1 cellular context compared by ENCODE assay signal in genomic region chr17:76444518-76445311, GRCh38.
TF ChIP-seq lines count a peak whose summit lies in the region.

No MANE protein-coding gene starts in this region.

TF ChIP-seq in HEK293, 187 proteins besides CTCF, POLR2A, EP300 and RAD21 (continued from another document):
- no peak for TF ChIP-seq KLF16 (tag by site-specific recombination; IDR thresholded peaks at IDR 0.05)
- no peak for TF ChIP-seq ZNF692 (tag by site-specific recombination; IDR thresholded peaks at IDR 0.05)
- TF ChIP-seq ZNF184 (tag by site-specific recombination; IDR thresholded peaks at IDR 0.05) = no peak
- no peak for TF ChIP-seq ZNF560 (tag by site-specific recombination; IDR thresholded peaks at IDR 0.05; ENCODE audit: borderline replicate concordance)
- no peak for TF ChIP-seq MEIS1 (CRISPR knock-in tag; IDR thresholded peaks at IDR 0.05; ENCODE audit: borderline replicate concordance)
- TF ChIP-seq HOXD13 (CRISPR knock-in tag; IDR thresholded peaks at IDR 0.05; ENCODE audit: borderline replicate concordance) = no peak
- no peak for TF ChIP-seq ZNF621 (tag by site-specific recombination; IDR thresholded peaks at IDR 0.05)
- TF ChIP-seq TCF7L2 (IDR thresholded peaks at IDR 0.05; ENCODE audit: borderline replicate concordance, low read depth, low read length) = no peak
- TF ChIP-seq ZNF623 (tag by site-specific recombination; IDR thresholded peaks at IDR 0.05) = no peak
- TF ChIP-seq ZSCAN18 (tag by site-specific recombination; IDR thresholded peaks at IDR 0.05) = no peak
- no peak for TF ChIP-seq ZBTB49 (tag by site-specific recombination; IDR thresholded peaks at IDR 0.05; ENCODE audit: low read depth)
- no peak for TF ChIP-seq ZSCAN5A (tag by site-specific recombination; IDR thresholded peaks at IDR 0.05)
- TF ChIP-seq AEBP2 (tag by site-specific recombination; IDR thresholded peaks at IDR 0.05; ENCODE audit: borderline replicate concordance) = no peak
- no peak for TF ChIP-seq ZNF10 (tag by site-specific recombination; IDR thresholded peaks at IDR 0.05)
- TF ChIP-seq ZNF404 (tag by site-specific recombination; IDR thresholded peaks at IDR 0.05) = no peak
- TF ChIP-seq ZNF26 (tag by site-specific recombination; IDR thresholded peaks at IDR 0.05) = no peak
- no peak for TF ChIP-seq ZSCAN16 (tag by site-specific recombination; IDR thresholded peaks at IDR 0.05)
- TF ChIP-seq ZNF394 (tag by site-specific recombination; IDR thresholded peaks at IDR 0.05; ENCODE audit: borderline replicate concordance) = no peak
- peak; percentile 41; the same call in 1 of the 2 replicates for TF ChIP-seq BCL11A (tag by site-specific recombination; IDR thresholded peaks at IDR 0.05; ENCODE audit: low read depth)
